ENCODE assay signal across 10 cellular contexts in genomic region chr12:102118874-102119273, GRCh38. TPM values are rescaled to one million over a fixed set of nuclear protein-coding genes. Genes with fewer than 3 reads are reported as not detected.
DNase-seq lines count a peak whose midpoint lies in the region; ATAC-seq and TF ChIP-seq lines count a peak whose summit lies in the region.
"Had no signal": no experiment of that assay in that cellular context is flagged by ENCODE, and none has a peak within 500 bp of the region (broad histone marks: within the 10 kb centered on the region; RNA-seq: fewer than 3 reads in every experiment).

No MANE protein-coding gene starts in this region.

- H3K27ac Mint-ChIP-seq in GM23338 = no peak overlapping the region

- no peaks in the 10 kb centered on the region for H3K27me3 ChIP-seq in GM23338 (ENCODE audit: insufficient read depth)

- in situ Hi-C loops in GM13976 (cut with MboI; ENCODE audit: low sequenced_read_pairs, unreplicated experiment) = no loop called here

- no peak for ATAC-seq in GM23338

- H3K9me3 Mint-ChIP-seq in GM23338 = no peaks in the 10 kb centered on the region

- peaks cover 8% of the 10 kb centered on the region; the same call in 1 of the 2 replicates for H3K4me1 ChIP-seq in GM23338 (ENCODE audit: insufficient read depth)

- no peaks in the 10 kb centered on the region for H3K9me3 ChIP-seq in SK-N-MC (ENCODE audit: low read depth, low read length)

- 0 out of 2 replicates have a peak, but pooled peaks cover 5% of the 10 kb centered on the region for H4K20me1 ChIP-seq in GM23338 (replicated peaks; ENCODE audit: insufficient read depth)

- H3K9me2 ChIP-seq in GM23338 (ENCODE audit: insufficient read depth) = no peaks in the 10 kb centered on the region

- peaks cover 15% of the 10 kb centered on the region; the same call in 2 of the 3 replicates for H3K4me1 Mint-ChIP-seq in GM23338

- H3K9ac ChIP-seq in SK-N-MC (ENCODE audit: insufficient read length) = peak overlapping the region; percentile 57

- H3K27ac ChIP-seq in GM23338 (ENCODE audit: low read depth) (no peak overlapping the region), SK-N-MC (no peak overlapping the region)

- H3K4me3 Mint-ChIP-seq in GM23338 = peak overlapping the region; percentile 95

- no peak overlapping the region for H2AFZ ChIP-seq in GM23338

- H3K4me3 ChIP-seq in GM23338 (peak overlapping the region; percentile 95), SK-N-MC (peak overlapping the region; percentile 98), fibroblast of pulmonary artery (replicated peaks; ENCODE audit: low read depth, low read length) (peak overlapping the region; percentile 83), skeletal muscle cell (ENCODE audit: low read depth, low read length) (peak overlapping the region; percentile 79)

- H3K79me2 ChIP-seq in GM23338 (replicated peaks; ENCODE audit: insufficient read depth) = peaks cover 49% of the 10 kb centered on the region

- no peaks in the 10 kb centered on the region for H3F3A ChIP-seq in GM23338 (replicated peaks; ENCODE audit: low read depth)

- DNase-seq in GM23338 (ENCODE audit: low spot score) (no peak), SK-N-MC (ENCODE audit: low read depth, low spot score) (no peak), fibroblast of pulmonary artery (ENCODE audit: low read depth) (no peak), skeletal muscle cell (ENCODE audit: low read depth) (no peak), GM13976 (ENCODE audit: low spot score) (no peak), occipital lobe (lab: John Stamatoyannopoulos, UW) (no peak), NCI-H187 (lab: John Stamatoyannopoulos, UW) (no peak)
- DNase-seq in activated CD8-positive, alpha-beta memory T cell treated with anti-CD3 and anti-CD28 coated beads, Interleukin-2, amount 50 U/mL, for 4 hours = no peak
- DNase-seq: MV-4-11; stimulated activated naive CD4-positive, alpha-beta T cell treated with Interleukin-2 at 50 U/mL for 16 hours had no signal

- H3K4me2 ChIP-seq in GM23338 = peak overlapping the region; percentile 85

- H3K36me3 ChIP-seq in GM23338 (ENCODE audit: insufficient read depth) = peaks cover 13% of the 10 kb centered on the region
- peaks cover 39% of the 10 kb centered on the region for H3K36me3 ChIP-seq in SK-N-MC (ENCODE audit: insufficient read depth, low read length)

- H3K27me3 Mint-ChIP-seq in GM23338 (ENCODE audit: insufficient read depth, low read depth, poor library complexity) = peaks cover 3% of the 10 kb centered on the region

- TF ChIP-seq CTCF in GM23338 (conservative IDR thresholded peaks at IDR 0.05; ENCODE audit: low read depth in 2 of 2) = no peak
- no peak for TF ChIP-seq CTCF in fibroblast of pulmonary artery (IDR thresholded peaks at IDR 0.05; ENCODE audit: low read length, missing control alignments)
- TF ChIP-seq CTCF in GM13976 (IDR thresholded peaks at IDR 0.05; ENCODE audit: borderline replicate concordance, control extremely low read depth, extremely low read depth, insufficient read depth, missing control alignments) = no peak

- peaks cover 23% of the 10 kb centered on the region for H3K36me3 Mint-ChIP-seq in GM23338 (ENCODE audit: low read depth)

TF ChIP-seq in GM23338, 12 proteins besides CTCF, POLR2A, EP300 and RAD21 (continues in another document):
- TF ChIP-seq ZNF462 (CRISPR knock-in tag; IDR thresholded peaks at IDR 0.05) (no peak), NANOG (IDR thresholded peaks at IDR 0.05; ENCODE audit: borderline replicate concordance) (no peak)
- TF ChIP-seq, protein P1, sequence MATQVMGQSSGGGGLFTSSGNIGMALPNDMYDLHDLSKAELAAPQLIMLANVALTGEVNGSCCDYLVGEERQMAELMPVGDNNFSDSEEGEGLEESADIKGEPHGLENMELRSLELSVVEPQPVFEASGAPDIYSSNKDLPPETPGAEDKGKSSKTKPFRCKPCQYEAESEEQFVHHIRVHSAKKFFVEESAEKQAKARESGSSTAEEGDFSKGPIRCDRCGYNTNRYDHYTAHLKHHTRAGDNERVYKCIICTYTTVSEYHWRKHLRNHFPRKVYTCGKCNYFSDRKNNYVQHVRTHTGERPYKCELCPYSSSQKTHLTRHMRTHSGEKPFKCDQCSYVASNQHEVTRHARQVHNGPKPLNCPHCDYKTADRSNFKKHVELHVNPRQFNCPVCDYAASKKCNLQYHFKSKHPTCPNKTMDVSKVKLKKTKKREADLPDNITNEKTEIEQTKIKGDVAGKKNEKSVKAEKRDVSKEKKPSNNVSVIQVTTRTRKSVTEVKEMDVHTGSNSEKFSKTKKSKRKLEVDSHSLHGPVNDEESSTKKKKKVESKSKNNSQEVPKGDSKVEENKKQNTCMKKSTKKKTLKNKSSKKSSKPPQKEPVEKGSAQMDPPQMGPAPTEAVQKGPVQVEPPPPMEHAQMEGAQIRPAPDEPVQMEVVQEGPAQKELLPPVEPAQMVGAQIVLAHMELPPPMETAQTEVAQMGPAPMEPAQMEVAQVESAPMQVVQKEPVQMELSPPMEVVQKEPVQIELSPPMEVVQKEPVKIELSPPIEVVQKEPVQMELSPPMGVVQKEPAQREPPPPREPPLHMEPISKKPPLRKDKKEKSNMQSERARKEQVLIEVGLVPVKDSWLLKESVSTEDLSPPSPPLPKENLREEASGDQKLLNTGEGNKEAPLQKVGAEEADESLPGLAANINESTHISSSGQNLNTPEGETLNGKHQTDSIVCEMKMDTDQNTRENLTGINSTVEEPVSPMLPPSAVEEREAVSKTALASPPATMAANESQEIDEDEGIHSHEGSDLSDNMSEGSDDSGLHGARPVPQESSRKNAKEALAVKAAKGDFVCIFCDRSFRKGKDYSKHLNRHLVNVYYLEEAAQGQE (IDR thresholded peaks at IDR 0.05; ENCODE audit: unreplicated experiment) = no peak

RNA-seq across cellular contexts. Expression of gene NUP37, which starts 1.0 kb away (rescaled TPM):
- 79.4 and 105 TPM in 2 replicates for total RNA-seq in GM23338 (2014; rRNA removed; shearing (Covaris generic))
- polyA plus RNA-seq in GM23338 (2016; fragmentation: Nextera tagmentation; extraction: Ambion mirVana) = 63.3 and 68.7 TPM in 2 replicates
- 8.0 TPM for total RNA-seq in occipital lobe

RNA-seq across cellular contexts. Expression of gene PARPBP, which starts 1.1 kb away (rescaled TPM):
- total RNA-seq in GM23338 (2014; rRNA removed; shearing (Covaris generic)) = 44.6 and 44.8 TPM in 2 replicates
- polyA plus RNA-seq in GM23338 (2016; fragmentation: Nextera tagmentation; extraction: Ambion mirVana) = 31.7 and 37.3 TPM in 2 replicates
- 5.5 TPM for total RNA-seq in occipital lobe

RNA-seq across cellular contexts. Expression of gene WASHC3, which starts 57.1 kb away (rescaled TPM):
- total RNA-seq in GM23338 (2014; rRNA removed; shearing (Covaris generic)) = 6.6 and 7.5 TPM in 2 replicates
- polyA plus RNA-seq in GM23338 (2016; fragmentation: Nextera tagmentation; extraction: Ambion mirVana) = 18.4 and 24.6 TPM in 2 replicates
- total RNA-seq in occipital lobe = 55.1 TPM
